In genomic region chr3:123658118-123658859, GRCh38 we compare ENCODE assay signal across 11 cellular contexts.
A peak's percentile ranks its signal among the peaks of the same experiment; 100 is the strongest.
DNase-seq lines count a peak whose midpoint lies in the region; ATAC-seq lines count a peak whose summit lies in the region.
"Had no signal": no experiment of that assay in that cellular context is flagged by ENCODE, and none has a peak within 500 bp of the region (broad histone marks: within the 10 kb centered on the region; RNA-seq: fewer than 3 reads in every experiment).

No MANE protein-coding gene starts in this region.

- DNase-seq in LHCN-M2 (ENCODE audit: low read depth) (peak; percentile 73), cerebellar cortex (ENCODE audit: low spot score) (peak; percentile 16), iris pigment epithelial cell (ENCODE audit: low read depth) (peak; percentile 75), SKM-1 (lab: John Stamatoyannopoulos, UW; ENCODE audit: unreplicated experiment) (no peak)
- DNase-seq in stimulated activated CD4-positive, alpha-beta T cell treated with anti-CD3 and anti-CD28 coated beads, Interleukin-4, amount 100 ng/mL, for 24 hours: no peak
- DNase-seq: DMS 273 treated with DMSO at 0.1 percent for 48 hours, endodermal cell, NCI-H446 treated with DMSO at 0.1 percent for 48 hours had no signal

- ATAC-seq in HG02678 (IDR thresholded peaks at IDR 0.05; ENCODE audit: unreplicated experiment): no peak
- no peak for ATAC-seq in GM19455 (IDR thresholded peaks at IDR 0.05; ENCODE audit: unreplicated experiment)

- peak overlapping the region; percentile 62 for H3K27ac ChIP-seq in temporal lobe (ENCODE audit: low read depth, low read length)

Comparison
In these comparisons a context has a peak if more than half of its experiments do, and no peak if none do; other contexts are left out.
1. DNase-seq: peak in LHCN-M2 (single experiment), cerebellar cortex (single experiment) and iris pigment epithelial cell (single experiment); none in stimulated activated CD4-positive, alpha-beta T cell treated with anti-CD3 and anti-CD28 coated beads, Interleukin-4, amount 100 ng/mL, for 24 hours (single experiment) and SKM-1 (single experiment).